In genomic region chr15:89556413-89557262, GRCh38 we compare ENCODE assay signal across 8 cellular contexts. TPM values are rescaled to one million over a fixed set of nuclear protein-coding genes. Genes with fewer than 3 reads are reported as not detected.
DNase-seq lines count a peak whose midpoint lies in the region; ATAC-seq, FAIRE-seq and TF ChIP-seq lines count a peak whose summit lies in the region.

No MANE protein-coding gene starts in this region.

- no peaks in the 10 kb centered on the region for H4K20me1 ChIP-seq in OCI-LY3 (ENCODE audit: insufficient read depth, low read length)

- no peaks in the 10 kb centered on the region; the same call in 1 of the 2 replicates for H3K27me3 ChIP-seq in OCI-LY3 (ENCODE audit: low read depth, low read length)
- no peaks in the 10 kb centered on the region for H3K27me3 ChIP-seq in pancreas

- H3K9ac ChIP-seq in OCI-LY3 (ENCODE audit: low read length), result no peak overlapping the region

- H3K4me3 ChIP-seq in OCI-LY3 (ENCODE audit: low read length) (no peak overlapping the region), pancreas (no peak overlapping the region)

- peak; percentile 37 for DNase-seq in DMS53 treated with DMSO at 0.1 percent for 48 hours (lab: John Stamatoyannopoulos, UW; ENCODE audit: unreplicated experiment)
- peak; percentile 57 for DNase-seq in HuH-7 (ENCODE audit: low spot score)
- DNase-seq in activated gamma-delta T cell treated with anti-CD3 and anti-CD28 coated beads, Interleukin-2, amount 50 U/mL, for 16 hours (ENCODE audit: low read depth), result peak; percentile 24
- DNase-seq in frontal cortex (ENCODE audit: low spot score in 2 of 2), result peak in 1 of 2 donors; percentile 39
- DNase-seq in pancreas, result peak in 4 of 6 donors; percentile 25 to 70 (median 36)

- TF ChIP-seq CTCF in OCI-LY3 (IDR thresholded peaks at IDR 0.05; ENCODE audit: low read depth, low read length), result peak; percentile 89
- peak; percentile 62 to 87 (median 74) for TF ChIP-seq CTCF in pancreas (IDR thresholded peaks at IDR 0.05)

- no peaks in the 10 kb centered on the region for H3K36me3 ChIP-seq in OCI-LY3 (replicated peaks; ENCODE audit: low read depth, low read length)
- no peaks in the 10 kb centered on the region for H3K36me3 ChIP-seq in pancreas

- intact Hi-C loops in pancreas (cut with DNase I), result no loop called here

- H3K27ac ChIP-seq in OCI-LY3 (ENCODE audit: low read length), result no peak overlapping the region
- no peak overlapping the region for H3K27ac ChIP-seq in pancreas

- peaks cover 5% of the 10 kb centered on the region for H3K4me1 ChIP-seq in OCI-LY3 (ENCODE audit: low read length)
- no peaks in the 10 kb centered on the region for H3K4me1 ChIP-seq in pancreas

- no peak overlapping the region for H3K4me2 ChIP-seq in OCI-LY3 (ENCODE audit: low read length)

- peak in 3 of 4 donors; percentile 85 to 92 (median 88) for ATAC-seq in pancreas
- no peak for ATAC-seq in GM18520 (IDR thresholded peaks at IDR 0.05; ENCODE audit: unreplicated experiment)
- ATAC-seq in HG02642 (IDR thresholded peaks at IDR 0.05; ENCODE audit: poor library complexity, unreplicated experiment), result no peak

- 24 to 38% methylated on average over 7 to 9 of the region's 9 CpGs for WGBS in pancreas, 2 donors

- peak; percentile 51 for FAIRE-seq in frontal cortex (lab: Jason Lieb, UNC)
- FAIRE-seq in pancreas (lab: Jason Lieb, UNC), result no peak

- H2AFZ ChIP-seq in OCI-LY3 (ENCODE audit: low read depth, low read length), result no peak overlapping the region

- H3K9me3 ChIP-seq in OCI-LY3 (ENCODE audit: insufficient read depth, low read length) (no peaks in the 10 kb centered on the region), pancreas (no peaks in the 10 kb centered on the region)

- H3K79me2 ChIP-seq in OCI-LY3 (ENCODE audit: low read length), result no peaks in the 10 kb centered on the region

RNA-seq across cellular contexts. Expression of gene TICRR, which starts 18.6 kb away (rescaled TPM):
- 1.2 TPM for total RNA-seq in frontal cortex
- under 1 TPM in 4 of 6 donors, not detected in 2; 0.03 to 0.18 (median 0.14) TPM for total RNA-seq in pancreas
- under 1 TPM in 1 of 2 donors, not detected in 1; 0.04 TPM for polyA plus RNA-seq in pancreas

Comparison
In these comparisons a context has a peak if more than half of its experiments do, and no peak if none do; other contexts are left out.
1. ATAC-seq: peak in pancreas (3 of 4); none in GM18520 (single experiment) and HG02642 (single experiment).